ENCODE assay signal across 12 cellular contexts in the genomic region with DNA sequence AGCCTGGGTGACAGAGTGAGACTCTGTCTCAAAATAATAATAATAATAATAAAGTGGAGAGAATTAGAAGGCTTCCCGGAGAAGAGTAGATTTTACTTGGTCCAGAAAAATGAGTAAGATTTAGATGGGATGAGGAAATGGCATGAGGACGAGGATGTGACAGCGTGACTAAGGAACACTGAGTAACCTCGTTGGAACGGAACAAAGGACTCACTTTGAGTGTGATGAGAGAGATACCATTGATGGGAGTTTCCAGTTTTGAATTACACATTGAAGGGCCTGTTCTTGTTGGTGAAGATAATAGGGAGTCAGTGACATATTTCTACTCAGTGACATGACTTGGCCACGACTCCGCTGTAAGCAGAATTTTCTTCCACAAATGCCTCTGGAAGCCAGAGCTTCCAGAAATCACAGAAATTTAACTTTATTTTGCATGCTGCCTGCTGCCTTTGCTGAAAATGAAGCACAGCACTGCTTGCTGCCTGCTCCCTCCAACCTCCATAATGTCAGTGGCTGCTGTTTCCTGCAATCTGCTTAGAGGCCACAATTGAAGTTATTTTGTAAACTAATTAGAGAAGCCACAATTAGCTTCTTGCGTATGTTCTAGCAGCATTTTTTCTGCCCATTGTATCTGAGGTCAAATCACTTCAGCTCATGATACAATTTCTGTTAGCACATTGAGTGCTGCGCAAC. TPM values are rescaled to one million over a fixed set of nuclear protein-coding genes. Genes with fewer than 3 reads are reported as not detected.
A peak's percentile ranks its signal among the peaks of the same experiment; 100 is the strongest.
DNase-seq lines count a peak whose midpoint lies in the region; ATAC-seq and TF ChIP-seq lines count a peak whose summit lies in the region.
"Had no signal": no experiment of that assay in that cellular context is flagged by ENCODE, and none has a peak within 500 bp of the region (broad histone marks: within the 10 kb centered on the region; RNA-seq: fewer than 3 reads in every experiment).

No MANE protein-coding gene starts in this region.

- ATAC-seq in HG02981 (IDR thresholded peaks at IDR 0.05; ENCODE audit: unreplicated experiment): no peak
- ATAC-seq: CD8-positive, alpha-beta T cell; psoas muscle had no signal

- no peaks in the 10 kb centered on the region for H3K27me3 ChIP-seq in right atrium auricular region

- no peaks in the 10 kb centered on the region for H3K9me3 ChIP-seq in right atrium auricular region
- H3K9me3 ChIP-seq: psoas muscle had no signal

- TF ChIP-seq CTCF in cardiac fibroblast (IDR thresholded peaks at IDR 0.05; ENCODE audit: low read depth, low read length): no peak
- TF ChIP-seq CTCF in right atrium auricular region (IDR thresholded peaks at IDR 0.05): no peak

- no peaks in the 10 kb centered on the region for H3K36me3 ChIP-seq in right atrium auricular region

- H3K4me3 ChIP-seq in cardiac fibroblast (replicated peaks in 1 of 2; ENCODE audit: low read depth in 2 of 2, low read length in 2 of 2): no peak overlapping the region
- no peak overlapping the region for H3K4me3 ChIP-seq in right atrium auricular region
- H3K4me3 ChIP-seq: psoas muscle had no signal

- peak; percentile 32 for DNase-seq in Ammon's horn (ENCODE audit: low spot score)
- DNase-seq in LHCN-M2 (ENCODE audit: low read depth): peak; percentile 75
- DNase-seq in cardiac fibroblast (ENCODE audit: low read depth in 2 of 2): peak; percentile 37 to 92
- peak; percentile 27 for DNase-seq in medulla oblongata (ENCODE audit: extremely low spot score)
- DNase-seq in stimulated activated CD4-positive, alpha-beta T cell treated with anti-CD3 and anti-CD28 coated beads, Interleukin-12 subunit alpha, Interleukin-12 subunit beta, amount 100 ng/mL, for 4 hours: no peak
- DNase-seq in right atrium auricular region (ENCODE audit: low spot score): no peak
- DNase-seq in activated CD8-positive, alpha-beta memory T cell treated with anti-CD3 and anti-CD28 coated beads for 24 hours: no peak
- DNase-seq: CD8-positive, alpha-beta T cell; kidney glomerular epithelial cell; NCI-H1417; psoas muscle had no signal

- no peaks in the 10 kb centered on the region for H3K4me1 ChIP-seq in right atrium auricular region
- H3K4me1 ChIP-seq: psoas muscle had no signal

- no peak overlapping the region for H3K27ac ChIP-seq in right atrium auricular region
- H3K27ac ChIP-seq: psoas muscle had no signal

RNA-seq across cellular contexts. Expression of a gene that starts 33.7 kb away (rescaled TPM):
- total RNA-seq in LHCN-M2 (2014; rRNA removed): 38.0 and 48.0 TPM in 2 replicates
- polyA plus RNA-seq in LHCN-M2 (2012): 7.9 TPM
- 10 to 100 TPM; 15.4 to 17.9 TPM for total RNA-seq in right atrium auricular region

Comparison
In these comparisons a context has a peak if more than half of its experiments do, and no peak if none do; other contexts are left out.
1. DNase-seq: peak in Ammon's horn (single experiment), LHCN-M2 (single experiment), cardiac fibroblast (2 of 2) and medulla oblongata (single experiment); none in stimulated activated CD4-positive, alpha-beta T cell treated with anti-CD3 and anti-CD28 coated beads, Interleukin-12 subunit alpha, Interleukin-12 subunit beta, amount 100 ng/mL, for 4 hours (single experiment), right atrium auricular region (single experiment) and activated CD8-positive, alpha-beta memory T cell treated with anti-CD3 and anti-CD28 coated beads for 24 hours (single experiment).